1 cellular context compared by ENCODE assay signal in genomic region chr5:94025788-94026473, GRCh38.
TF ChIP-seq lines count a peak whose summit lies in the region.

No MANE protein-coding gene starts in this region.

TF ChIP-seq in HepG2, 621 proteins besides CTCF, POLR2A, EP300 and RAD21 (continued from another document and continues in another):
- no peak for TF ChIP-seq ZNF512 (CRISPR knock-in tag; IDR thresholded peaks at IDR 0.05)
- no peak for TF ChIP-seq ZNF354B (CRISPR knock-in tag; IDR thresholded peaks at IDR 0.05)
- no peak for TF ChIP-seq ZNF788 (CRISPR knock-in tag; IDR thresholded peaks at IDR 0.05; ENCODE audit: borderline replicate concordance)
- no peak for TF ChIP-seq TBX3 (IDR thresholded peaks at IDR 0.05; ENCODE audit: borderline replicate concordance)
- TF ChIP-seq HOMEZ (CRISPR knock-in tag; IDR thresholded peaks at IDR 0.05; ENCODE audit: low read depth), result peak; percentile 60; the same call in 1 of the 2 replicates
- TF ChIP-seq ZNF691 (CRISPR knock-in tag; IDR thresholded peaks at IDR 0.05; ENCODE audit: borderline replicate concordance, low read depth), result no peak
- TF ChIP-seq SMC3 (IDR thresholded peaks at IDR 0.05; ENCODE audit: low read length), result peak; percentile 70
- TF ChIP-seq PPARG (CRISPR knock-in tag; conservative IDR thresholded peaks at IDR 0.05), result 0 out of 2 replicates have a peak, but pooled peaks have one; percentile 19
- TF ChIP-seq YEATS4 (CRISPR knock-in tag; IDR thresholded peaks at IDR 0.05; ENCODE audit: borderline replicate concordance), result 0 out of 2 replicates have a peak, but pooled peaks have one; percentile 49
- TF ChIP-seq PRMT3 (CRISPR knock-in tag; IDR thresholded peaks at IDR 0.05; ENCODE audit: borderline replicate concordance, low read depth), result no peak
- no peak for TF ChIP-seq RBFOX2 (IDR thresholded peaks at IDR 0.05; ENCODE audit: low read depth, low read length)
- TF ChIP-seq TEAD3 (CRISPR knock-in tag; optimal IDR thresholded peaks at IDR 0.05; ENCODE audit: borderline replicate concordance), result peak; percentile 49
- TF ChIP-seq ZNF263 (CRISPR knock-in tag; IDR thresholded peaks at IDR 0.05), result no peak
- TF ChIP-seq SUZ12 (IDR thresholded peaks at IDR 0.05; ENCODE audit: low read depth, low read length), result no peak
- TF ChIP-seq ZBTB38 (CRISPR knock-in tag; IDR thresholded peaks at IDR 0.05), result peak; percentile 56; the same call in 1 of the 2 replicates
- TF ChIP-seq CEBPB (IDR thresholded peaks at IDR 0.05; ENCODE audit: borderline replicate concordance, low read depth, low read length), result peak; percentile 70; the same call in 1 of the 2 replicates
- TF ChIP-seq ZNF430 (CRISPR knock-in tag; IDR thresholded peaks at IDR 0.05), result no peak
- TF ChIP-seq ZNF142 (CRISPR knock-in tag; IDR thresholded peaks at IDR 0.05), result no peak
- no peak for TF ChIP-seq MIER3 (CRISPR knock-in tag; IDR thresholded peaks at IDR 0.05; ENCODE audit: borderline replicate concordance)
- TF ChIP-seq TCF7L2 (IDR thresholded peaks at IDR 0.05; ENCODE audit: low read depth, low read length), result no peak
- TF ChIP-seq ZFP36 (IDR thresholded peaks at IDR 0.05; ENCODE audit: borderline replicate concordance, low read depth, low read length, partially characterized antibody), result no peak
- TF ChIP-seq ZNF737 (CRISPR knock-in tag; IDR thresholded peaks at IDR 0.05; ENCODE audit: borderline replicate concordance), result no peak
- TF ChIP-seq ONECUT2 (CRISPR knock-in tag; IDR thresholded peaks at IDR 0.05), result no peak
- no peak for TF ChIP-seq ZNF33A (CRISPR knock-in tag; IDR thresholded peaks at IDR 0.05; ENCODE audit: borderline replicate concordance)
- no peak for TF ChIP-seq ZNF576 (CRISPR knock-in tag; IDR thresholded peaks at IDR 0.05)
- TF ChIP-seq NR3C1 (CRISPR knock-in tag; IDR thresholded peaks at IDR 0.05), result no peak
- peak; percentile 63 for TF ChIP-seq MAX (IDR thresholded peaks at IDR 0.05)
- no peak for TF ChIP-seq ZNF101 (CRISPR knock-in tag; IDR thresholded peaks at IDR 0.05; ENCODE audit: borderline replicate concordance, low read depth)
- TF ChIP-seq ZBTB34 (CRISPR knock-in tag; IDR thresholded peaks at IDR 0.05), result no peak
- 0 out of 2 replicates have a peak, but pooled peaks have one; percentile 22 for TF ChIP-seq ZBTB26 (CRISPR knock-in tag; IDR thresholded peaks at IDR 0.05; ENCODE audit: borderline replicate concordance)
- no peak for TF ChIP-seq ZNF503 (CRISPR knock-in tag; IDR thresholded peaks at IDR 0.05)
- no peak for TF ChIP-seq EHMT2 (IDR thresholded peaks at IDR 0.05; ENCODE audit: borderline replicate concordance, low read depth, low read length)
- TF ChIP-seq IRF9 (CRISPR knock-in tag; IDR thresholded peaks at IDR 0.05; ENCODE audit: borderline replicate concordance), result no peak
- TF ChIP-seq RNF219 (CRISPR knock-in tag; IDR thresholded peaks at IDR 0.05), result no peak
- no peak for TF ChIP-seq PREB (CRISPR knock-in tag; IDR thresholded peaks at IDR 0.05)
- no peak for TF ChIP-seq ZKSCAN8 (CRISPR knock-in tag; IDR thresholded peaks at IDR 0.05; ENCODE audit: borderline replicate concordance)
